Comparison of ENCODE assay signal across 17 cellular contexts in the genomic region with DNA sequence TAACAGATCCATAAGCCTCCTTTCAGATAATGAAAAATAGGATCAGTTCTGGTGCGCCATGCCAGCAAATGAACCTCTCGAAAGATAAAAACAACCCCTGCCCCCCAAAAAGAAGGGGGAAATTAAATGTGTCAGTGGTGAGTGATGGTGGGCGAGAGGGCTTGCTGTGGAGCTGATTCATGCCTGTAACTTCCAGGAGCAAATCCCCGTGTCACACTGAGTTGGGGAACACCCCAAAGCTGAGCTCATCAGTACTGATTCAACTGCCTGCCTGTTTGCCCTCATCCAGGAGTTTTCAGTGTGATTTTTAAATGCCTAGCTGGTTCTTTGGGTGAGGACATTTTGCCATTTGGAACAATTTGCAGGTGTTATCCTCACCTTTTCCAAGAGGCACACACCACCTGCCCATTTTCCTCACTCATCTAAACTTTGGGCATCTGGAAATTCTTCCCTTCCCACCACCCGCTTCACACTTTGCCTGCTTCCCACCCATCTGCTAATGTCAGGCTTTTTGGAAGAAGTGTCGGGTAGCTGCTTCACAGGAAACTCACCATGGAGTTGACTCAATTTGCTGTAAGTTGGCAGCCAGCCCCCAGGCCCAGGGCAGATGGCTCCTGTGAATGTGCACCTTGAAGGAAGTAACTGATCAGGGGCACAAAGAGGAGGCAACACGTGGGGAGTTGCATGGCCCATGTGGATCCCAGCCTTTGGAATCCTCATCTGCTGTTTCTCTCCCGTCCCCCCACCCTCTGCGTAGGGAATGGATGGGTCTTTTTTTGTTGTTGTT.
DNase-seq lines count a peak whose midpoint lies in the region; ATAC-seq, FAIRE-seq and TF ChIP-seq lines count a peak whose summit lies in the region.
"Had no signal": no experiment of that assay in that cellular context is flagged by ENCODE, and none has a peak within 500 bp of the region (broad histone marks: within the 10 kb centered on the region; RNA-seq: fewer than 3 reads in every experiment).

No MANE protein-coding gene starts in this region.

- no peaks in the 10 kb centered on the region for H3F3A ChIP-seq in GM23338 (replicated peaks; ENCODE audit: low read depth)

- no peak overlapping the region for H3K27ac Mint-ChIP-seq in GM23338
- H3K27ac Mint-ChIP-seq: CD14-positive monocyte; effector memory CD8-positive, alpha-beta T cell had no signal

- 0 out of 2 replicates have a peak, but pooled peaks cover 7% of the 10 kb centered on the region for H3K9me2 ChIP-seq in GM23338 (ENCODE audit: insufficient read depth)

- H4K20me1 ChIP-seq in GM23338 (replicated peaks; ENCODE audit: insufficient read depth) = no peaks in the 10 kb centered on the region
- H4K20me1 ChIP-seq in keratinocyte (ENCODE audit: control insufficient read depth, extremely low read depth, insufficient read depth, low read length) = no peaks in the 10 kb centered on the region

- no peak overlapping the region for H3K4me3 Mint-ChIP-seq in GM23338
- H3K4me3 Mint-ChIP-seq: CD14-positive monocyte; effector memory CD8-positive, alpha-beta T cell had no signal

- H3K9me1 ChIP-seq in keratinocyte (ENCODE audit: control insufficient read depth, extremely low read depth, insufficient read depth, low read length) = peaks cover 2% of the 10 kb centered on the region

- H3K9ac ChIP-seq in adipocyte (ENCODE audit: low read length) (no peak overlapping the region), keratinocyte (ENCODE audit: control insufficient read depth, extremely low read depth, insufficient read depth, low read length) (peak overlapping the region; percentile 48)

- TF ChIP-seq CTCF in GM23338 (conservative IDR thresholded peaks at IDR 0.05; ENCODE audit: low read depth in 2 of 2) (no peak), keratinocyte (optimal IDR thresholded peaks at IDR 0.05 in 1 of 3, IDR thresholded peaks at IDR 0.05 in 1 of 3, conservative IDR thresholded peaks at IDR 0.05 in 1 of 3; ENCODE audit: extremely low read depth in 1 of 3, insufficient read depth in 2 of 3, low read length in 3 of 3) (no peak), coronary artery (IDR thresholded peaks at IDR 0.05) (no peak), tibial artery (IDR thresholded peaks at IDR 0.05) (no peak)

- FAIRE-seq in keratinocyte (lab: Jason Lieb, UNC) = peak; percentile 81
- FAIRE-seq: G401.6, GM19239 had no signal

- H3K27me3 Mint-ChIP-seq in GM23338 (ENCODE audit: insufficient read depth, low read depth, poor library complexity) = peaks cover 14% of the 10 kb centered on the region

- H3K79me2 ChIP-seq in GM23338 (replicated peaks; ENCODE audit: insufficient read depth) = no peaks in the 10 kb centered on the region
- peaks cover 11% of the 10 kb centered on the region for H3K79me2 ChIP-seq in keratinocyte (ENCODE audit: control insufficient read depth, insufficient read depth, low read length)

- H2AFZ ChIP-seq in GM23338 (peak overlapping the region; percentile 47; the same call in 1 of the 2 replicates), keratinocyte (ENCODE audit: control insufficient read depth, low read length) (no peak overlapping the region)

- H3K36me3 ChIP-seq in GM23338 (ENCODE audit: insufficient read depth) = no peaks in the 10 kb centered on the region
- H3K36me3 ChIP-seq in adipocyte (ENCODE audit: control insufficient read depth, insufficient read depth, low read length, severe bottlenecking) = no peaks in the 10 kb centered on the region
- H3K36me3 ChIP-seq in keratinocyte (ENCODE audit: control insufficient read depth in 2 of 2, extremely low read depth in 1 of 2, insufficient read depth in 2 of 2, low read length in 2 of 2) = peaks cover 0 to 3% of the 10 kb centered on the region in 2 experiments
- H3K36me3 ChIP-seq in tibial artery = no peaks in the 10 kb centered on the region

- dilution Hi-C loops in keratinocyte (cut with MboI; ENCODE audit: extremely low pct_ligation_motif_present, low sequenced_read_pairs) = no loop called here

- no peaks in the 10 kb centered on the region for H3K9me3 ChIP-seq in adipocyte (ENCODE audit: control insufficient read depth, low read length)
- no peaks in the 10 kb centered on the region for H3K9me3 ChIP-seq in keratinocyte (ENCODE audit: control insufficient read depth, low read depth, low read length)
- no peaks in the 10 kb centered on the region for H3K9me3 ChIP-seq in tibial artery

- POLR2A ChIA-PET in HEK293T (lab: Yijun Ruan, JAX) = no interaction called here

- H3K4me1 Mint-ChIP-seq in GM23338 = peaks cover 38% of the 10 kb centered on the region
- H3K4me1 Mint-ChIP-seq: CD14-positive monocyte had no signal

- H3K4me1 ChIP-seq in GM23338 (ENCODE audit: insufficient read depth) (peaks cover 36% of the 10 kb centered on the region), adipocyte (ENCODE audit: control insufficient read depth, insufficient read depth, low read length) (peaks cover 26% of the 10 kb centered on the region), keratinocyte (ENCODE audit: control insufficient read depth, extremely low read depth, insufficient read depth, low read length) (peaks cover 52% of the 10 kb centered on the region), tibial artery (no peaks in the 10 kb centered on the region)

- no peaks in the 10 kb centered on the region for H3K36me3 Mint-ChIP-seq in GM23338 (ENCODE audit: low read depth)
- H3K36me3 Mint-ChIP-seq: CD14-positive monocyte had no signal

- no peaks in the 10 kb centered on the region for H3K9me3 Mint-ChIP-seq in GM23338

- H3K27ac ChIP-seq in GM23338 (ENCODE audit: low read depth) = no peak overlapping the region
- H3K27ac ChIP-seq in keratinocyte (ENCODE audit: control insufficient read depth, insufficient read depth, low read length) = peak overlapping the region; percentile 74
- no peak overlapping the region for H3K27ac ChIP-seq in coronary artery
- no peak overlapping the region for H3K27ac ChIP-seq in tibial artery

- peaks cover 20% of the 10 kb centered on the region for H3K27me3 ChIP-seq in GM23338 (ENCODE audit: insufficient read depth)
- no peaks in the 10 kb centered on the region for H3K27me3 ChIP-seq in adipocyte (replicated peaks; ENCODE audit: control insufficient read depth, insufficient read depth, low read length)
- no peaks in the 10 kb centered on the region for H3K27me3 ChIP-seq in keratinocyte (ENCODE audit: control insufficient read depth, extremely low read depth, insufficient read depth, low read length)
- peaks cover 0 to under 1% of the 10 kb centered on the region in 2 donors for H3K27me3 ChIP-seq in tibial artery

- no peak; the same call in 2 of the 3 replicates for ATAC-seq in GM23338
- ATAC-seq: effector memory CD8-positive, alpha-beta T cell had no signal

- intact Hi-C loops in tibial artery (cut with DNase I; ENCODE audit: low total_unique reads) = no loop called here

- H3K4me2 ChIP-seq in GM23338 (no peak overlapping the region), keratinocyte (ENCODE audit: control insufficient read depth, extremely low read depth, insufficient read depth, low read depth, low read length) (peak overlapping the region; percentile 53)

- no peak overlapping the region for H3K4me3 ChIP-seq in GM23338
- no peak overlapping the region for H3K4me3 ChIP-seq in adipocyte (ENCODE audit: low read length)
- H3K4me3 ChIP-seq in keratinocyte (ENCODE audit: control insufficient read depth in 2 of 3, extremely low read depth in 1 of 3, insufficient read depth in 2 of 3, low read depth in 1 of 3, low read length in 3 of 3) = no peak overlapping the region
- H3K4me3 ChIP-seq in coronary artery = no peak overlapping the region
- no peak overlapping the region for H3K4me3 ChIP-seq in tibial artery

- DNase-seq in AG08395 (ENCODE audit: low spot score) = peak; percentile 60
- no peak for DNase-seq in GM23338 (ENCODE audit: low spot score)
- DNase-seq in adipocyte (ENCODE audit: low read depth) = peak; percentile 56
- DNase-seq in keratinocyte (ENCODE audit: low read depth, low spot score) = no peak
- no peak for DNase-seq in NCI-H1694 (lab: John Stamatoyannopoulos, UW)
- no peak for DNase-seq in coronary artery (ENCODE audit: low spot score)
- DNase-seq in tibial artery = no peak
- no peak for DNase-seq in HEK293T (ENCODE audit: extremely low spot score)
- DNase-seq: activated CD4-positive, CD25-positive, alpha-beta regulatory T cell; activated T-cell treated with anti-CD3 and anti-CD28 coated beads, Interleukin-2, amount 50 U/mL, for 48 hours; effector memory CD8-positive, alpha-beta T cell; glutamatergic neuron; left cardiac atrium; NCI-H345 had no signal

- CTCF ChIA-PET in HEK293T (lab: Yijun Ruan, JAX) = no interaction called here

TF ChIP-seq in GM23338, 12 proteins besides CTCF, POLR2A, EP300 and RAD21 (continues in another document):
- TF ChIP-seq EZH2 (IDR thresholded peaks at IDR 0.05; ENCODE audit: low read depth, unreplicated experiment) (no peak), STAT1 (IDR thresholded peaks at IDR 0.05; ENCODE audit: unreplicated experiment) (no peak), ZNF331 (CRISPR knock-in tag; IDR thresholded peaks at IDR 0.05; ENCODE audit: low read depth) (no peak), EZH2phosphoT487 (IDR thresholded peaks at IDR 0.05; ENCODE audit: unreplicated experiment) (no peak), JUNB (IDR thresholded peaks at IDR 0.05; ENCODE audit: unreplicated experiment) (no peak), POLR2AphosphoS5 (IDR thresholded peaks at IDR 0.05; ENCODE audit: low read depth) (no peak), ZNF114 (CRISPR knock-in tag; IDR thresholded peaks at IDR 0.05) (no peak)

TF ChIP-seq in HEK293T, 16 proteins besides CTCF, POLR2A, EP300 and RAD21:
- TF ChIP-seq PKNOX1 (IDR thresholded peaks at IDR 0.05) (no peak), ZNF384 (IDR thresholded peaks at IDR 0.05) (no peak), ELF4 (IDR thresholded peaks at IDR 0.05) (no peak), FOXK2 (IDR thresholded peaks at IDR 0.05) (no peak), TARDBP (IDR thresholded peaks at IDR 0.05) (no peak), NFRKB (IDR thresholded peaks at IDR 0.05) (no peak), FOXA1 (IDR thresholded peaks at IDR 0.05) (no peak), BHLHE40 (IDR thresholded peaks at IDR 0.05; ENCODE audit: borderline replicate concordance) (no peak)

Comparison
In these comparisons a context has a peak if more than half of its experiments do, and no peak if none do; other contexts are left out.
1. DNase-seq: peak in AG08395 (single experiment) and adipocyte (single experiment); none in GM23338 (single experiment), keratinocyte (single experiment), NCI-H1694 (single experiment), coronary artery (single experiment), tibial artery (0 of 2) and HEK293T (single experiment).